ENCODE assay signal across 16 cellular contexts in the genomic region with DNA sequence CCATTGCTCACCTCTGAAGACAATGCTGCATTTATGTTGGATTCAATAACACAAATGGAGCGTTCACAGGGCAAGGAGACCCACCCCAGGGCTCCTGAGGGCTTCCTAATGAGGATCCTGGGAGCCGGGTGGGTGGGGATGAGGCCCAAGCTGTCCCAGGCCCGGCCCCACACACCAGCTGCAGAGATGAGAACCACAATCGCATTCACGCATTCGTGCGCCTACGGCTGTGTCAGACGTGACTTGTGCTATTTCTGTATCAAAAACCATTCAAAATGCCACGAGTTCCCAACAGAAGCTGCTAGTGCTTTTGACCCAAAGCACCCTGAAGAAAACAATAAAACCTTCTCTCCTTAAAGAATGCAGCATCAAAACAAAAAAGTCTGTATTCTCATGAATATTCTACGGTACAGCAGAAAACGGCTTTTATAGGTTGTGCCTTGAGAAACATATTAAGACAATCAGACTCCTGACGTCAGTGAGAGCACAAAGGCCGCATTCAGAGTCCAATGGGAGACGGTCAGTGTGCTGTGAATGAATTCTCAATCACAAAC.
DNase-seq lines count a peak whose midpoint lies in the region; ATAC-seq lines count a peak whose summit lies in the region.
"Had no signal": no experiment of that assay in that cellular context is flagged by ENCODE, and none has a peak within 500 bp of the region (broad histone marks: within the 10 kb centered on the region; RNA-seq: fewer than 3 reads in every experiment).

No MANE protein-coding gene starts in this region.

- DNase-seq in G401 (ENCODE audit: low spot score): peak; percentile 12
- DNase-seq in caudate nucleus (lab: John Stamatoyannopoulos, UW): peak in 47 of 61 donors; percentile 24 to 84 (median 55)
- peak; percentile 57 for DNase-seq in mesenteric fat pad (ENCODE audit: low spot score)
- no peak for DNase-seq in NCI-H1694 (lab: John Stamatoyannopoulos, UW)
- DNase-seq in NCI-H446 (lab: John Stamatoyannopoulos, UW): no peak
- DNase-seq: activated CD8-positive, alpha-beta T cell treated with anti-CD3 and anti-CD28 coated beads for 36 hours; activated effector memory CD4-positive, alpha-beta T cell treated with Interleukin-2 at 50 U/mL for 16 hours; Caco-2; foreskin fibroblast; GDM1; NCI-H1105 had no signal

- H3K4me1 ChIP-seq in rectal smooth muscle tissue (ENCODE audit: control insufficient read depth, insufficient read depth, low read length): peaks cover 2% of the 10 kb centered on the region
- H3K4me1 ChIP-seq: breast epithelium, Caco-2 had no signal

- H3K36me3 ChIP-seq in rectal smooth muscle tissue (ENCODE audit: control insufficient read depth, insufficient read depth, low read length): peaks cover 11% of the 10 kb centered on the region
- H3K36me3 ChIP-seq: breast epithelium had no signal

- in situ Hi-C loops in G401 (cut with HindIII; ENCODE audit: low sequenced_read_pairs): no loop called here

- no peak for ATAC-seq in HG02571 (IDR thresholded peaks at IDR 0.05; ENCODE audit: unreplicated experiment)
- no peak for ATAC-seq in HG03442 (IDR thresholded peaks at IDR 0.05; ENCODE audit: unreplicated experiment)
- ATAC-seq: activated CD8-positive, alpha-beta T cell treated with anti-CD3 and anti-CD28 coated beads for 36 hours had no signal

- H3K9ac ChIP-seq in rectal smooth muscle tissue (ENCODE audit: low read length): no peak overlapping the region
- H3K9ac ChIP-seq: KMS-11 had no signal

- no peaks in the 10 kb centered on the region for H3K27me3 ChIP-seq in rectal smooth muscle tissue (ENCODE audit: control insufficient read depth, insufficient read depth, low read length)
- H3K27me3 ChIP-seq: breast epithelium had no signal

- H3K4me3 ChIP-seq in rectal smooth muscle tissue (ENCODE audit: low read length): no peak overlapping the region
- H3K4me3 ChIP-seq: breast epithelium had no signal

- H3K27ac ChIP-seq in caudate nucleus (ENCODE audit: low read depth, low read length) (peak overlapping the region; percentile 85), rectal smooth muscle tissue (ENCODE audit: low read depth, low read length) (peak overlapping the region; percentile 10)
- H3K27ac ChIP-seq: breast epithelium, KMS-11 had no signal

Comparison
In these comparisons a context has a peak if more than half of its experiments do, and no peak if none do; other contexts are left out.
1. DNase-seq: peak in G401 (single experiment), caudate nucleus (47 of 61) and mesenteric fat pad (single experiment); none in NCI-H1694 (single experiment) and NCI-H446 (0 of 2).